In genomic region chr20:38674178-38675133, GRCh38 we compare ENCODE assay signal across 1 cellular context.
TF ChIP-seq lines count a peak whose summit lies in the region.

No MANE protein-coding gene starts in this region.

TF ChIP-seq in GM23338, 12 proteins besides CTCF, POLR2A, EP300 and RAD21 (continued from another document):
- TF ChIP-seq ZNF462 (CRISPR knock-in tag; IDR thresholded peaks at IDR 0.05) (no peak), STAT1 (IDR thresholded peaks at IDR 0.05; ENCODE audit: unreplicated experiment) (no peak), EZH2 (IDR thresholded peaks at IDR 0.05; ENCODE audit: low read depth, unreplicated experiment) (no peak), EZH2phosphoT487 (IDR thresholded peaks at IDR 0.05; ENCODE audit: unreplicated experiment) (no peak)
